ENCODE assay signal across 8 cellular contexts in genomic region chr7:150048244-150049011, GRCh38.
A peak's percentile ranks its signal among the peaks of the same experiment; 100 is the strongest.
DNase-seq lines count a peak whose midpoint lies in the region; ATAC-seq and TF ChIP-seq lines count a peak whose summit lies in the region.
"Not testable (repeated sequence)": the region's sequence is repeated elsewhere in the genome, so short reads cannot be mapped to it uniquely, and the experiment has no call there.

No MANE protein-coding gene starts in this region.

- H3K27me3 ChIP-seq in BLaER1 (peaks cover 44% of the 10 kb centered on the region), HUES6 (ENCODE audit: control insufficient read depth, insufficient read depth, low read length) (peaks cover 45% of the 10 kb centered on the region), esophagus squamous epithelium (peaks cover 0 to 25% (median 0%) of the 10 kb centered on the region in 4 donors), left lung (peaks cover 0 to 44% of the 10 kb centered on the region in 2 donors)

- H3K9me3 Mint-ChIP-seq in T-cell; activated naive CD8-positive, alpha-beta T cell treated with anti-CD3 and anti-CD28 coated beads, Interleukin-2, amount 10 ng/mL, durations not matched to agents 7 days and 5 days; stimulated activated naive CD8-positive, alpha-beta T cell treated with anti-CD3 and anti-CD28 coated beads, Interleukin-15, Interleukin-2, amounts not matched to agents 100 ng/mL and 50 ng/mL, for 24 hours: not testable (repeated sequence)

- POLR2A ChIA-PET in T-cell (lab: Charles Lee) = interaction anchor here in 1 of 2 donors (0.7 kb wide), 1 partner anchor 92 kb away, joined by 5 read pairs; no protein-coding TSS in a partner anchor
- POLR2A ChIA-PET in activated naive CD8-positive, alpha-beta T cell treated with anti-CD3 and anti-CD28 coated beads, Interleukin-2, amount 10 ng/mL, durations not matched to agents 7 days and 5 days (lab: Charles Lee) = not testable (repeated sequence)

- not testable (repeated sequence) for TF ChIP-seq CTCF in esophagus squamous epithelium (IDR thresholded peaks at IDR 0.05); left lung (IDR thresholded peaks at IDR 0.05); omental fat pad (IDR thresholded peaks at IDR 0.05)

- WGBS in esophagus squamous epithelium, 2 donors = 0 to 6% methylated on average over 3 to 4 of the region's 79 CpGs

- peak overlapping the region; percentile 62 to 83 (median 73) for H3K4me3 Mint-ChIP-seq in T-cell
- not testable (repeated sequence) for H3K4me3 Mint-ChIP-seq in activated naive CD8-positive, alpha-beta T cell treated with anti-CD3 and anti-CD28 coated beads, Interleukin-2, amount 10 ng/mL, durations not matched to agents 7 days and 5 days
- peak overlapping the region; percentile 72 for H3K4me3 Mint-ChIP-seq in stimulated activated naive CD8-positive, alpha-beta T cell treated with anti-CD3 and anti-CD28 coated beads, Interleukin-15, Interleukin-2, amounts not matched to agents 100 ng/mL and 50 ng/mL, for 24 hours

- CTCF ChIA-PET in T-cell (lab: Charles Lee) = not testable (repeated sequence)

- peak overlapping the region; percentile 84 for H3K4me2 ChIP-seq in BLaER1

- peaks cover 11 to 29% of the 10 kb centered on the region in 2 donors for H3K27me3 Mint-ChIP-seq in T-cell
- H3K27me3 Mint-ChIP-seq in activated naive CD8-positive, alpha-beta T cell treated with anti-CD3 and anti-CD28 coated beads, Interleukin-2, amount 10 ng/mL, durations not matched to agents 7 days and 5 days = peaks cover 27% of the 10 kb centered on the region
- peaks cover 32% of the 10 kb centered on the region for H3K27me3 Mint-ChIP-seq in stimulated activated naive CD8-positive, alpha-beta T cell treated with anti-CD3 and anti-CD28 coated beads, Interleukin-15, Interleukin-2, amounts not matched to agents 100 ng/mL and 50 ng/mL, for 24 hours

- intact Hi-C loops in esophagus squamous epithelium (cut with DNase I); left lung (cut with DNase I): not testable (repeated sequence)

- peak in 1 of 34 experiments; percentile 15 for DNase-seq in T-cell
- peak; percentile 61 for DNase-seq in activated naive CD8-positive, alpha-beta T cell treated with anti-CD3 and anti-CD28 coated beads, Interleukin-2, amount 10 ng/mL, durations not matched to agents 7 days and 5 days
- not testable (repeated sequence) for DNase-seq in esophagus squamous epithelium (lab: John Stamatoyannopoulos, UW); left lung; omental fat pad (ENCODE audit: low spot score)

- not testable (repeated sequence) for H3K36me3 Mint-ChIP-seq in T-cell; activated naive CD8-positive, alpha-beta T cell treated with anti-CD3 and anti-CD28 coated beads, Interleukin-2, amount 10 ng/mL, durations not matched to agents 7 days and 5 days; stimulated activated naive CD8-positive, alpha-beta T cell treated with anti-CD3 and anti-CD28 coated beads, Interleukin-15, Interleukin-2, amounts not matched to agents 100 ng/mL and 50 ng/mL, for 24 hours (ENCODE audit: low read depth)

- peaks cover 8 to 24% (median 22%) of the 10 kb centered on the region in 3 donors for H3K4me1 Mint-ChIP-seq in T-cell
- not testable (repeated sequence) for H3K4me1 Mint-ChIP-seq in activated naive CD8-positive, alpha-beta T cell treated with anti-CD3 and anti-CD28 coated beads, Interleukin-2, amount 10 ng/mL, durations not matched to agents 7 days and 5 days; stimulated activated naive CD8-positive, alpha-beta T cell treated with anti-CD3 and anti-CD28 coated beads, Interleukin-15, Interleukin-2, amounts not matched to agents 100 ng/mL and 50 ng/mL, for 24 hours (ENCODE audit: low read depth)

- H3K4me1 ChIP-seq in BLaER1 = peaks cover 19% of the 10 kb centered on the region
- H3K4me1 ChIP-seq in HUES6 (ENCODE audit: control insufficient read depth, insufficient read depth, low read length) = not testable (repeated sequence)
- peaks cover 6 to 28% (median 6%) of the 10 kb centered on the region in 3 donors for H3K4me1 ChIP-seq in esophagus squamous epithelium
- peaks cover 0 to 12% of the 10 kb centered on the region in 2 donors for H3K4me1 ChIP-seq in left lung

- not testable (repeated sequence) for H3K9ac ChIP-seq in BLaER1; HUES6 (ENCODE audit: low read length)

- not testable (repeated sequence) for H3K9me3 ChIP-seq in BLaER1; HUES6 (ENCODE audit: control insufficient read depth, insufficient read depth, low read depth, low read length); esophagus squamous epithelium; left lung

- H3K27ac Mint-ChIP-seq in T-cell; activated naive CD8-positive, alpha-beta T cell treated with anti-CD3 and anti-CD28 coated beads, Interleukin-2, amount 10 ng/mL, durations not matched to agents 7 days and 5 days; stimulated activated naive CD8-positive, alpha-beta T cell treated with anti-CD3 and anti-CD28 coated beads, Interleukin-15, Interleukin-2, amounts not matched to agents 100 ng/mL and 50 ng/mL, for 24 hours: not testable (repeated sequence)

- H3K4me3 ChIP-seq in BLaER1 = peak overlapping the region; percentile 63
- peak overlapping the region; percentile 61 for H3K4me3 ChIP-seq in HUES6 (ENCODE audit: low read depth, low read length)
- peak overlapping the region; percentile 25 to 66 (median 48) for H3K4me3 ChIP-seq in esophagus squamous epithelium
- H3K4me3 ChIP-seq in left lung = peak overlapping the region; percentile 25 to 34

- ATAC-seq in T-cell (replicated peaks in 1 of 4) (peak; percentile 26 to 41 (median 28)), left lung (peak; percentile 45), omental fat pad (ENCODE audit: low FRiP score) (peak; percentile 20)
- peak; percentile 21 for ATAC-seq in activated naive CD8-positive, alpha-beta T cell treated with anti-CD3 and anti-CD28 coated beads, Interleukin-2, amount 10 ng/mL, durations not matched to agents 7 days and 5 days (ENCODE audit: low read depth)

- H3K36me3 ChIP-seq in BLaER1; HUES6 (ENCODE audit: control insufficient read depth, insufficient read depth, low read length); esophagus squamous epithelium; left lung: not testable (repeated sequence)

- not testable (repeated sequence) for TF ChIP-seq POLR2A in esophagus squamous epithelium (IDR thresholded peaks at IDR 0.05)

- H4K20me1 ChIP-seq in BLaER1 = not testable (repeated sequence)

- H3K27ac ChIP-seq in BLaER1; HUES6 (ENCODE audit: low read depth, low read length); left lung: not testable (repeated sequence)
- peak overlapping the region in 3 of 4 donors; percentile 54 to 80 (median 69) for H3K27ac ChIP-seq in esophagus squamous epithelium
